ENCODE assay signal across 15 cellular contexts in genomic region chr3:102090646-102091045, GRCh38.
A peak's percentile ranks its signal among the peaks of the same experiment; 100 is the strongest.
DNase-seq lines count a peak whose midpoint lies in the region; ATAC-seq and TF ChIP-seq lines count a peak whose summit lies in the region.
"Had no signal": no experiment of that assay in that cellular context is flagged by ENCODE, and none has a peak within 500 bp of the region (broad histone marks: within the 10 kb centered on the region; RNA-seq: fewer than 3 reads in every experiment).

No MANE protein-coding gene starts in this region.

- no peak overlapping the region for H3K27ac Mint-ChIP-seq in activated T-cell treated with anti-CD3 and anti-CD28 coated beads, Interleukin-2, amount 50 U/mL, for 24 hours
- H3K27ac Mint-ChIP-seq: activated CD4-positive, alpha-beta T cell treated with anti-CD3 and anti-CD28 coated beads, Interleukin-2, amount 10 ng/mL, durations not matched to agents 7 days and 5 days had no signal

- no peaks in the 10 kb centered on the region for H3K36me3 Mint-ChIP-seq in activated T-cell treated with anti-CD3 and anti-CD28 coated beads, Interleukin-2, amount 50 U/mL, for 24 hours (ENCODE audit: low read depth)

- TF ChIP-seq POLR2A in gastrocnemius medialis (IDR thresholded peaks at IDR 0.05) (no peak), GM18505 (IDR thresholded peaks at IDR 0.05; ENCODE audit: borderline replicate concordance, extremely low read depth, insufficient read depth, insufficient read length) (no peak)

- no peaks in the 10 kb centered on the region for H3K27me3 Mint-ChIP-seq in activated T-cell treated with anti-CD3 and anti-CD28 coated beads, Interleukin-2, amount 50 U/mL, for 24 hours
- H3K27me3 Mint-ChIP-seq: stimulated activated naive CD8-positive, alpha-beta T cell treated with anti-CD3 and anti-CD28 coated beads, Interleukin-15, Interleukin-2, amounts not matched to agents 100 ng/mL and 50 ng/mL, for 24 hours had no signal

- in situ Hi-C loops in gastrocnemius medialis (cut with MboI; ENCODE audit: low sequenced_read_pairs in 4 of 4), result no loop called here

- DNase-seq in EL (peak; percentile 77), SHP77 treated with DMSO at 0.1 percent for 48 hours (lab: John Stamatoyannopoulos, UW) (peak; percentile 66), glomerular visceral epithelial cell (ENCODE audit: extremely low spot score) (peak; percentile 91), gastrocnemius medialis (no peak), NCI-H1930 (lab: John Stamatoyannopoulos, UW) (no peak)
- DNase-seq in activated CD8-positive, alpha-beta memory T cell treated with anti-CD3 and anti-CD28 coated beads, Interleukin-2, amount 50 U/mL, for 4 hours, result no peak
- DNase-seq in activated T-cell treated with anti-CD3 and anti-CD28 coated beads, Interleukin-2, amount 50 U/mL, for 24 hours, result no peak
- DNase-seq: activated CD4-positive, alpha-beta T cell treated with anti-CD3 and anti-CD28 coated beads, Interleukin-2, amount 10 ng/mL, durations not matched to agents 7 days and 5 days; Karpas-422; midbrain; NCI-H2029; NK-92 treated with Interleukin-12 subunit alpha and Interleukin-12 subunit beta, amount 100 ng/mL, for 24 hours had no signal

- no peaks in the 10 kb centered on the region for H3K36me3 ChIP-seq in gastrocnemius medialis
- H3K36me3 ChIP-seq: breast epithelium had no signal

- no peak for TF ChIP-seq CTCF in gastrocnemius medialis (IDR thresholded peaks at IDR 0.05 in 4 of 5, conservative IDR thresholded peaks at IDR 0.05 in 1 of 5)

- H3K4me3 Mint-ChIP-seq in activated T-cell treated with anti-CD3 and anti-CD28 coated beads, Interleukin-2, amount 50 U/mL, for 24 hours, result no peak overlapping the region
- H3K4me3 Mint-ChIP-seq: activated CD4-positive, alpha-beta T cell treated with anti-CD3 and anti-CD28 coated beads, Interleukin-2, amount 10 ng/mL, durations not matched to agents 7 days and 5 days; stimulated activated naive CD8-positive, alpha-beta T cell treated with anti-CD3 and anti-CD28 coated beads, Interleukin-15, Interleukin-2, amounts not matched to agents 100 ng/mL and 50 ng/mL, for 24 hours had no signal

- peak overlapping the region; percentile 69 to 81 (median 75) for H3K27ac ChIP-seq in gastrocnemius medialis
- H3K27ac ChIP-seq: breast epithelium had no signal

- no peaks in the 10 kb centered on the region for H3K27me3 ChIP-seq in gastrocnemius medialis
- H3K27me3 ChIP-seq: breast epithelium had no signal

- H3K4me1 Mint-ChIP-seq in activated T-cell treated with anti-CD3 and anti-CD28 coated beads, Interleukin-2, amount 50 U/mL, for 24 hours (ENCODE audit: low read depth), result peaks cover 58% of the 10 kb centered on the region

- no peaks in the 10 kb centered on the region for H3K9me3 Mint-ChIP-seq in activated T-cell treated with anti-CD3 and anti-CD28 coated beads, Interleukin-2, amount 50 U/mL, for 24 hours
- H3K9me3 Mint-ChIP-seq: activated CD4-positive, alpha-beta T cell treated with anti-CD3 and anti-CD28 coated beads, Interleukin-2, amount 10 ng/mL, durations not matched to agents 7 days and 5 days had no signal

- peak overlapping the region in 2 of 4 donors; percentile 3 to 20 for H3K4me3 ChIP-seq in gastrocnemius medialis
- H3K4me3 ChIP-seq: breast epithelium had no signal

- peak; percentile 71 to 75 for ATAC-seq in gastrocnemius medialis
- ATAC-seq in GM18505 (IDR thresholded peaks at IDR 0.05; ENCODE audit: unreplicated experiment), result no peak

- H3K9me3 ChIP-seq in gastrocnemius medialis, result no peaks in the 10 kb centered on the region
- H3K9me3 ChIP-seq: breast epithelium had no signal

- peaks cover 20 to 28% of the 10 kb centered on the region in 2 donors for H3K4me1 ChIP-seq in gastrocnemius medialis
- H3K4me1 ChIP-seq: breast epithelium had no signal

- intact Hi-C loops in gastrocnemius medialis (cut with DNase I; ENCODE audit: low total_unique reads), result no loop called here

Comparison
In these comparisons a context has a peak if more than half of its experiments do, and no peak if none do; other contexts are left out.
1. DNase-seq: peak in EL (single experiment), SHP77 treated with DMSO at 0.1 percent for 48 hours (single experiment) and glomerular visceral epithelial cell (single experiment); none in gastrocnemius medialis (0 of 2), activated CD8-positive, alpha-beta memory T cell treated with anti-CD3 and anti-CD28 coated beads, Interleukin-2, amount 50 U/mL, for 4 hours (single experiment), NCI-H1930 (0 of 2) and activated T-cell treated with anti-CD3 and anti-CD28 coated beads, Interleukin-2, amount 50 U/mL, for 24 hours (single experiment).